Comparison of ENCODE assay signal across 9 cellular contexts in the genomic region with DNA sequence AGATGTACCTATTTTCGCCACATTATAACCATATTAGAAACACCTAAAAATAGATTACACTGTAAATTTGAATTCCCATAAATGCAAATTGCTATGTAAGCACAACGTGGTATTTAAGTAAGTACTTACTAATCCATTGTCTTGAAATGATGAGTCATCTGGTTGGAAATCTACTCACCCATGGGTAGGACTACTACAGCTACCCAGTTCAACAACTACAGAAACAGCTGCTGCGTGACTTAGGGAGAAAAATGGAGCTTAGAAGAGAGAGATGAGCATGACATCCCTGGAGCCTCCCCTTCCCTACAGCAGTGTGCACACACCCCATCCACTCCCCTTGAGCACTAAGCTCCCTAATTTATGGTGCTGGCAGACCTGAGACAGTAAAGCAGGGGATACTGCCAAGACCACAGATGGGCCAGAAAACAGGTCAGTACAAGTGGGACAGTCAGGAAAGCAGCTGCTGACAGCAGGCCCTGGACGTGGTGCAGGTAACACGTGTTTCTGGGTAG. TPM values are rescaled to one million over a fixed set of nuclear protein-coding genes. Genes with fewer than 3 reads are reported as not detected.
DNase-seq lines count a peak whose midpoint lies in the region; ATAC-seq, FAIRE-seq and TF ChIP-seq lines count a peak whose summit lies in the region.
"Had no signal": no experiment of that assay in that cellular context is flagged by ENCODE, and none has a peak within 500 bp of the region (broad histone marks: within the 10 kb centered on the region; RNA-seq: fewer than 3 reads in every experiment).

No MANE protein-coding gene starts in this region.

- peaks cover 0 to 14% (median 0%) of the 10 kb centered on the region in 12 donors for H3K4me1 ChIP-seq in heart left ventricle
- H3K4me1 ChIP-seq in right atrium auricular region: peaks cover 0 to 5% of the 10 kb centered on the region in 2 donors
- H3K4me1 ChIP-seq: Caco-2 had no signal

- intact Hi-C loops in heart left ventricle (cut with DNase I): no loop called here

- no peaks in the 10 kb centered on the region for H3K27me3 ChIP-seq in heart left ventricle
- H3K27me3 ChIP-seq in right atrium auricular region: no peaks in the 10 kb centered on the region
- H3K27me3 ChIP-seq in bronchial epithelial cell (ENCODE audit: control insufficient read depth, insufficient read depth, low read length): no peaks in the 10 kb centered on the region

- no peak for TF ChIP-seq CTCF in heart left ventricle (IDR thresholded peaks at IDR 0.05)
- TF ChIP-seq CTCF in right atrium auricular region (IDR thresholded peaks at IDR 0.05): no peak
- no peak for TF ChIP-seq CTCF in bronchial epithelial cell (IDR thresholded peaks at IDR 0.05; ENCODE audit: insufficient read depth, low read length, severe bottlenecking)

- H3K4me3 ChIP-seq in heart left ventricle: no peak overlapping the region
- H3K4me3 ChIP-seq in right atrium auricular region: no peak overlapping the region
- no peak overlapping the region for H3K4me3 ChIP-seq in bronchial epithelial cell (ENCODE audit: low read depth, low read length)

- ATAC-seq in heart left ventricle (peak; percentile 17 to 65 (median 59)), GM21526 (IDR thresholded peaks at IDR 0.05; ENCODE audit: low FRiP score, unreplicated experiment) (no peak)

- H3K27ac ChIP-seq in heart left ventricle (peak overlapping the region in 1 of 12 donors; percentile 4), right atrium auricular region (no peak overlapping the region)

- DNase-seq in heart left ventricle (no peak), right atrium auricular region (ENCODE audit: low spot score) (no peak), LHCN-M2 (ENCODE audit: low read depth) (peak; percentile 74), bronchial epithelial cell (ENCODE audit: low read depth) (peak; percentile 92), HK-2 (ENCODE audit: unreplicated experiment) (no peak), KG1 (lab: John Stamatoyannopoulos, UW) (no peak)
- no peak for DNase-seq in activated CD4-positive, alpha-beta T cell treated with anti-CD3 and anti-CD28 coated beads for 1 hour
- DNase-seq: Caco-2 had no signal

- H3K36me3 ChIP-seq in heart left ventricle: peaks cover 0 to 19% (median 0%) of the 10 kb centered on the region in 9 donors
- H3K36me3 ChIP-seq in right atrium auricular region: peaks cover 4% of the 10 kb centered on the region
- H3K36me3 ChIP-seq in bronchial epithelial cell (ENCODE audit: control insufficient read depth, insufficient read depth, low read length): no peaks in the 10 kb centered on the region

- TF ChIP-seq POLR2A in heart left ventricle (IDR thresholded peaks at IDR 0.05): no peak

- FAIRE-seq in bronchial epithelial cell (lab: Jason Lieb, UNC): peak; percentile 94

- H3K9me3 ChIP-seq in heart left ventricle (no peaks in the 10 kb centered on the region), right atrium auricular region (no peaks in the 10 kb centered on the region)
- H3K9me3 ChIP-seq: Caco-2 had no signal

- 60 to 66% (median 62%) methylated on average over 5 of the region's 5 CpGs for WGBS in heart left ventricle, 4 donors

RNA-seq across cellular contexts. Expression of gene RRAGD, which starts 26.9 kb away (rescaled TPM):
- total RNA-seq in heart left ventricle: 100 to 1,000 TPM in 5 of 9 donors, 10 to 100 TPM in 4; 69.7 to 147 (median 102) TPM
- 10 to 100 TPM; 25.8 to 40.8 TPM for polyA plus RNA-seq in heart left ventricle
- total RNA-seq in right atrium auricular region: 10 to 100 TPM; 56.4 to 98.0 TPM
- total RNA-seq in LHCN-M2 (2014; rRNA removed): 0.06 and 0.63 TPM in 2 replicates
- polyA plus RNA-seq in LHCN-M2 (2012): 0.22 TPM
- total RNA-seq in bronchial epithelial cell: 3.4 and 5.5 TPM in 2 replicates

RNA-seq across cellular contexts. Expression of gene UBE2J1, which starts 32.7 kb away (rescaled TPM):
- 10 to 100 TPM in 8 of 9 donors, 1 to 10 TPM in 1; 9.8 to 28.2 (median 15.2) TPM for total RNA-seq in heart left ventricle
- 10 to 100 TPM in 1 of 2 donors, 1 to 10 TPM in 1; 8.9 to 18.1 TPM for polyA plus RNA-seq in heart left ventricle
- total RNA-seq in right atrium auricular region: 10 to 100 TPM; 13.8 to 15.6 TPM
- total RNA-seq in LHCN-M2 (2014; rRNA removed): 20.5 and 26.7 TPM in 2 replicates
- 14.3 TPM for polyA plus RNA-seq in LHCN-M2 (2012)
- 20.5 and 28.4 TPM in 2 replicates for total RNA-seq in bronchial epithelial cell

RNA-seq across cellular contexts. Expression of gene ANKRD6, which starts 47.7 kb away (rescaled TPM):
- total RNA-seq in heart left ventricle (10 to 100 TPM in 7 of 9 donors, 1 to 10 TPM in 2; 7.4 to 14.1 (median 11.3) TPM), right atrium auricular region (10 to 100 TPM in 1 of 2 donors, 1 to 10 TPM in 1; 9.2 to 12.3 TPM), LHCN-M2 (2014; rRNA removed) (0.17 TPM in 1 of 2 replicates, not detected in the other), bronchial epithelial cell (6.1 and 9.5 TPM in 2 replicates)
- 1 to 10 TPM; 3.5 to 4.6 TPM for polyA plus RNA-seq in heart left ventricle
- polyA plus RNA-seq in LHCN-M2 (2012): 0.19 TPM

Comparison
In these comparisons a context has a peak if more than half of its experiments do, and no peak if none do; other contexts are left out.
1. DNase-seq: peak in LHCN-M2 (single experiment) and bronchial epithelial cell (single experiment); none in heart left ventricle (0 of 5), right atrium auricular region (single experiment), HK-2 (single experiment), activated CD4-positive, alpha-beta T cell treated with anti-CD3 and anti-CD28 coated beads for 1 hour (single experiment) and KG1 (single experiment).